14 cellular contexts compared by ENCODE assay signal in genomic region chr2:106037262-106037661, GRCh38.
DNase-seq lines count a peak whose midpoint lies in the region; ATAC-seq and TF ChIP-seq lines count a peak whose summit lies in the region.
"Had no signal": no experiment of that assay in that cellular context is flagged by ENCODE, and none has a peak within 500 bp of the region (broad histone marks: within the 10 kb centered on the region; RNA-seq: fewer than 3 reads in every experiment).

No MANE protein-coding gene starts in this region.

- H3K9ac ChIP-seq in H9 (ENCODE audit: extremely low read depth, insufficient read length, low read length) (no peak overlapping the region), endodermal cell (ENCODE audit: extremely low read depth, low read length, poor library complexity, severe bottlenecking) (no peak overlapping the region)
- H3K9ac ChIP-seq: BLaER1 treated with 17β-estradiol and CSF1 and Interleukin-3, amounts not matched to agents 10 nM and 100 nM had no signal

- no peaks in the 10 kb centered on the region for H3K27me3 ChIP-seq in H9 (ENCODE audit: insufficient read depth, low read length)
- H3K27me3 ChIP-seq in endodermal cell (ENCODE audit: control insufficient read depth, insufficient read depth, low read length, poor library complexity, severe bottlenecking) = no peaks in the 10 kb centered on the region
- H3K27me3 ChIP-seq: BLaER1 treated with 17β-estradiol and CSF1 and Interleukin-3, amounts not matched to agents 10 nM and 100 nM had no signal

- H3K27me3 Mint-ChIP-seq in H9 (ENCODE audit: low read depth) (peaks cover 2% of the 10 kb centered on the region), T-helper 17 cell (no peaks in the 10 kb centered on the region), endodermal cell (ENCODE audit: insufficient read depth) (peaks cover 4% of the 10 kb centered on the region)

- H3K18ac ChIP-seq in H9 (ENCODE audit: insufficient read length, low read depth, low read length) = no peak overlapping the region

- H3K4me3 ChIP-seq in endodermal cell (ENCODE audit: low read length) = no peak overlapping the region
- H3K4me3 ChIP-seq: BLaER1 treated with 17β-estradiol and CSF1 and Interleukin-3, amounts not matched to agents 10 nM and 100 nM; HAP-1 had no signal

- H3T11ph ChIP-seq in H9 (ENCODE audit: low read length) = no peak overlapping the region

- no peak overlapping the region for H2BK120ac ChIP-seq in H9 (ENCODE audit: low read depth, low read length, poor library complexity, severe bottlenecking)

- H2BK5ac ChIP-seq in H9 (ENCODE audit: insufficient read length, low read length) = no peak overlapping the region

- no peak overlapping the region for H4K5ac ChIP-seq in H9 (ENCODE audit: insufficient read length, low read depth, low read length)

- H2BK12ac ChIP-seq in H9 (ENCODE audit: insufficient read length, low read depth, low read length) = no peak overlapping the region

- no peak overlapping the region for H3K56ac ChIP-seq in H9 (ENCODE audit: insufficient read length, low read depth, low read length)

- H3K36me3 Mint-ChIP-seq in H9 (ENCODE audit: insufficient read depth in 1 of 3, low read depth in 3 of 3) (no peaks in the 10 kb centered on the region), T-helper 17 cell (ENCODE audit: low read depth) (no peaks in the 10 kb centered on the region), endodermal cell (ENCODE audit: low read depth) (no peaks in the 10 kb centered on the region)
- H3K36me3 Mint-ChIP-seq: CD8-positive, alpha-beta T cell; IgD-negative memory B cell had no signal

- H2BK20ac ChIP-seq in H9 (ENCODE audit: low read depth, low read length, poor library complexity, severe bottlenecking) = no peak overlapping the region

- H3K4me3 Mint-ChIP-seq in H9 = no peak overlapping the region
- H3K4me3 Mint-ChIP-seq in T-helper 17 cell = no peak overlapping the region
- H3K4me3 Mint-ChIP-seq in endodermal cell = no peak overlapping the region
- H3K4me3 Mint-ChIP-seq: B cell; CD8-positive, alpha-beta T cell; IgD-negative memory B cell had no signal

- no peaks in the 10 kb centered on the region for H3K79me1 ChIP-seq in H9 (ENCODE audit: insufficient read depth, low read depth, low read length, poor library complexity, severe bottlenecking)

- no peak overlapping the region for H3K14ac ChIP-seq in H9 (ENCODE audit: insufficient read depth, low read length)

- H2AFZ ChIP-seq in H9 (ENCODE audit: low read length) = no peak overlapping the region

- H3K4me2 ChIP-seq in H9 (ENCODE audit: insufficient read depth, insufficient read length, low read length) = no peak overlapping the region
- H3K4me2 ChIP-seq: BLaER1 treated with 17β-estradiol and CSF1 and Interleukin-3, amounts not matched to agents 10 nM and 100 nM had no signal

- H3K9me3 ChIP-seq in H9 (ENCODE audit: control insufficient read depth, low read depth, low read length) = no peaks in the 10 kb centered on the region
- H3K9me3 ChIP-seq in T-helper 17 cell (ENCODE audit: control insufficient read depth, low read length, poor library complexity, severe bottlenecking) = no peaks in the 10 kb centered on the region
- peaks cover 7% of the 10 kb centered on the region for H3K9me3 ChIP-seq in endodermal cell (ENCODE audit: control insufficient read depth, low read length)
- H3K9me3 ChIP-seq: HAP-1 had no signal

- no peaks in the 10 kb centered on the region for H3K79me2 ChIP-seq in H9 (ENCODE audit: insufficient read depth, low read length)

- no peaks in the 10 kb centered on the region; the same call in 1 of the 2 replicates for H3K4me1 ChIP-seq in H9 (ENCODE audit: insufficient read depth, low read length)
- no peaks in the 10 kb centered on the region for H3K4me1 ChIP-seq in endodermal cell (ENCODE audit: control insufficient read depth, insufficient read depth, low read length)
- H3K4me1 ChIP-seq: BLaER1 treated with 17β-estradiol and CSF1 and Interleukin-3, amounts not matched to agents 10 nM and 100 nM; HAP-1 had no signal

- H3K4ac ChIP-seq in H9 (ENCODE audit: low read depth, low read length) = no peak overlapping the region

- no peaks in the 10 kb centered on the region for H4K20me1 ChIP-seq in H9 (ENCODE audit: control insufficient read depth, insufficient read depth, insufficient read length)
- H4K20me1 ChIP-seq: BLaER1 treated with 17β-estradiol and CSF1 and Interleukin-3, amounts not matched to agents 10 nM and 100 nM had no signal

- TF ChIP-seq CTCF in H9 (conservative IDR thresholded peaks at IDR 0.05) (peak; percentile 37; the same call in 2 of the 3 replicates), endodermal cell (conservative IDR thresholded peaks at IDR 0.05) (peak; percentile 46)

- no peak overlapping the region for H4K91ac ChIP-seq in H9 (ENCODE audit: insufficient read length, low read depth, low read length)

- no peak overlapping the region for H2AK5ac ChIP-seq in H9 (ENCODE audit: insufficient read length, low read length)

- WGBS in H9 (ENCODE audit: extremely low coverage, insufficient read length, low lambda C conversion rate) = no CpG with 5 or more reads among the region's 1 CpG
- WGBS in endodermal cell (ENCODE audit: insufficient coverage in 1 of 2, insufficient read length in 1 of 2), 2 experiments = 26 to 60% methylated on average over 1 of the region's 1 CpG

- H3K27ac Mint-ChIP-seq in H9 (no peak overlapping the region), T-helper 17 cell (peak overlapping the region; percentile 76), endodermal cell (no peak overlapping the region)
- H3K27ac Mint-ChIP-seq: B cell; CD8-positive, alpha-beta T cell; IgD-negative memory B cell had no signal

- no peak overlapping the region for H2BK15ac ChIP-seq in H9 (ENCODE audit: low read depth, low read length)

- H3K36me3 ChIP-seq in endodermal cell (ENCODE audit: control insufficient read depth, insufficient read depth, low read length) = no peaks in the 10 kb centered on the region
- H3K36me3 ChIP-seq: BLaER1 treated with 17β-estradiol and CSF1 and Interleukin-3, amounts not matched to agents 10 nM and 100 nM; HAP-1 had no signal

- no peak overlapping the region for H3K23ac ChIP-seq in H9 (ENCODE audit: insufficient read length, low read depth, low read length)

- no peak overlapping the region for H4K8ac ChIP-seq in H9 (replicated peaks; ENCODE audit: insufficient read length, low read depth, low read length)

- H3K27ac ChIP-seq in H9 (ENCODE audit: insufficient read length, low read depth, low read length) = no peak overlapping the region
- no peak overlapping the region for H3K27ac ChIP-seq in endodermal cell (ENCODE audit: low read depth, low read length)
- H3K27ac ChIP-seq: BLaER1 treated with 17β-estradiol and CSF1 and Interleukin-3, amounts not matched to agents 10 nM and 100 nM had no signal

- no peak for ATAC-seq in T-helper 17 cell
- ATAC-seq in HG03342 (IDR thresholded peaks at IDR 0.05; ENCODE audit: unreplicated experiment) = no peak
- ATAC-seq: CD8-positive, alpha-beta T cell had no signal

- H3K4me1 Mint-ChIP-seq in H9 = no peaks in the 10 kb centered on the region
- peaks cover 9% of the 10 kb centered on the region for H3K4me1 Mint-ChIP-seq in T-helper 17 cell
- H3K4me1 Mint-ChIP-seq in endodermal cell = peaks cover 4% of the 10 kb centered on the region
- H3K4me1 Mint-ChIP-seq: B cell, IgD-negative memory B cell had no signal

- H3K9me3 Mint-ChIP-seq in H9 (peaks cover 4 to 8% of the 10 kb centered on the region in 2 experiments; a peak in 2 of 5 replicates), endodermal cell (peaks cover 7% of the 10 kb centered on the region)
- H3K9me3 Mint-ChIP-seq: CD8-positive, alpha-beta T cell had no signal

- H3K23me2 ChIP-seq in H9 (ENCODE audit: insufficient read length, low read depth, low read length, poor library complexity, severe bottlenecking) = no peaks in the 10 kb centered on the region

- no peak for DNase-seq in H9
- no peak for DNase-seq in T-helper 17 cell
- DNase-seq in endodermal cell = no peak
- no peak for DNase-seq in T-helper 1 cell
- no peak for DNase-seq in NCI-H2171 treated with DMSO at 0.1 percent for 48 hours (lab: John Stamatoyannopoulos, UW)
- DNase-seq: Calu3; CD8-positive, alpha-beta T cell; DMS79 treated with DMSO at 0.1 percent for 48 hours; GF-D8 had no signal
